Comparison of ENCODE assay signal across 8 cellular contexts in the genomic region with DNA sequence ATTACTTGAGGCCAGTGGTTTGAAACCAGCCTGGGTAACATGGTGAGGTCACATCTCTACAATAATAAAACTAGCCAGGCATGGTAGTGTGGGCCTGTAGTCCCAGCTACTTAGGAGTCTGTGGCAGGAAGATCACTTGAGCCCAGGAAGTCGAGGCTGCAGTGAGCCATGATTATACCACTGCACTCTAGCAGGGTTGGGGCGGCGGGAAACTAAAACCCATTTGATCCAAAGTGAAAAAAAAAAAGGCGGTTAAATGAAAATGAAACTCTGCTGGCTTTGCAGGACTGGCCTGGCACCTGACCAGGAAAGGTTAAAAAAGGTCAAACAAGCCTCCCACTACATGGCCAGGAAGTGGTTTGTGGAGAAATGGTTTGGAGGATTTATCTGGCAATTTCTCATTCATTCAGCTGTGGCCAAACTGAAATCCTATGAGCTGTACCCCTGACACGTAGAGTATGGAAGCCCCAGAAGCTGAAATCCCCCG. TPM values are rescaled to one million over a fixed set of nuclear protein-coding genes. Genes with fewer than 3 reads are reported as not detected.
DNase-seq lines count a peak whose midpoint lies in the region; ATAC-seq and TF ChIP-seq lines count a peak whose summit lies in the region.

No MANE protein-coding gene starts in this region.

- no peak overlapping the region for H3K9ac ChIP-seq in colonic mucosa (ENCODE audit: low read depth in 2 of 2, low read length in 2 of 2)

- no peak for TF ChIP-seq CTCF in colonic mucosa (IDR thresholded peaks at IDR 0.05)

- DNase-seq in activated T-cell treated with anti-CD3 and anti-CD28 coated beads for 48 hours (ENCODE audit: low read depth) (peak; percentile 18), NCI-H2029 treated with DMSO at 0.1 percent for 48 hours (lab: John Stamatoyannopoulos, UW) (peak; percentile 35), colonic mucosa (peak; percentile 25), NCI-H510A (lab: John Stamatoyannopoulos, UW) (no peak), NCI-H146 (lab: John Stamatoyannopoulos, UW) (no peak)
- no peak for DNase-seq in activated T-cell treated with anti-CD3 and anti-CD28 coated beads, Interleukin-2, amount 50 U/mL, for 1 hour
- DNase-seq in stimulated activated CD4-positive, alpha-beta T cell treated with anti-CD3 and anti-CD28 coated beads, Interleukin-2, amount 100 ng/mL, for 48 hours, result peak; percentile 9 to 22

- intact Hi-C loops in colonic mucosa (cut with DNase I), result no loop called here

- H3K27me3 ChIP-seq in colonic mucosa, result no peaks in the 10 kb centered on the region

- H3K27ac ChIP-seq in colonic mucosa, result no peak overlapping the region

- no peak overlapping the region for H3K4me3 ChIP-seq in colonic mucosa

- H3K9me3 ChIP-seq in colonic mucosa, result no peaks in the 10 kb centered on the region

- H3K4me1 ChIP-seq in colonic mucosa, result no peaks in the 10 kb centered on the region

- ATAC-seq in HG02840 (IDR thresholded peaks at IDR 0.05; ENCODE audit: low FRiP score, unreplicated experiment), result no peak

- no peaks in the 10 kb centered on the region for H3K36me3 ChIP-seq in colonic mucosa

RNA-seq across cellular contexts. Expression of a gene that starts 36.6 kb away (rescaled TPM):
- total RNA-seq in colonic mucosa, result 10 to 100 TPM; 29.5 to 36.4 TPM

RNA-seq across cellular contexts. Expression of a gene that starts 50.7 kb away (rescaled TPM):
- 10 to 100 TPM in 1 of 2 donors, 1 to 10 TPM in 1; 4.4 to 11.2 TPM for total RNA-seq in colonic mucosa

Comparison
In these comparisons a context has a peak if more than half of its experiments do, and no peak if none do; other contexts are left out.
1. DNase-seq: peak in activated T-cell treated with anti-CD3 and anti-CD28 coated beads for 48 hours (single experiment), NCI-H2029 treated with DMSO at 0.1 percent for 48 hours (single experiment), colonic mucosa (single experiment) and stimulated activated CD4-positive, alpha-beta T cell treated with anti-CD3 and anti-CD28 coated beads, Interleukin-2, amount 100 ng/mL, for 48 hours (2 of 2); none in activated T-cell treated with anti-CD3 and anti-CD28 coated beads, Interleukin-2, amount 50 U/mL, for 1 hour (single experiment), NCI-H510A (single experiment) and NCI-H146 (single experiment).